Comparison of ENCODE assay signal across 9 cellular contexts in genomic region chr11:102112654-102112926, GRCh38. TPM values are rescaled to one million over a fixed set of nuclear protein-coding genes. Genes with fewer than 3 reads are reported as not detected.
DNase-seq lines count a peak whose midpoint lies in the region; ATAC-seq, FAIRE-seq and TF ChIP-seq lines count a peak whose summit lies in the region.
"Had no signal": no experiment of that assay in that cellular context is flagged by ENCODE, and none has a peak within 500 bp of the region (broad histone marks: within the 10 kb centered on the region; RNA-seq: fewer than 3 reads in every experiment).

No MANE protein-coding gene starts in this region.

- H3K9me3 ChIP-seq in HUES64 (ENCODE audit: insufficient read depth, low read depth, low read length) = no peaks in the 10 kb centered on the region
- no peaks in the 10 kb centered on the region for H3K9me3 ChIP-seq in mucosa of rectum (ENCODE audit: control insufficient read depth in 2 of 2, low read length in 2 of 2)
- no peaks in the 10 kb centered on the region for H3K9me3 ChIP-seq in tibial nerve

- DNase-seq in coronary artery (ENCODE audit: low spot score) = no peak
- no peak for DNase-seq in tibial nerve (ENCODE audit: low spot score in 2 of 2)
- no peak for DNase-seq in GM12891 (ENCODE audit: insufficient read length, low spot score)
- DNase-seq: NCI-H1048 had no signal

- TF ChIP-seq CTCF in coronary artery (IDR thresholded peaks at IDR 0.05) (no peak), tibial nerve (IDR thresholded peaks at IDR 0.05) (no peak)

- no peak for FAIRE-seq in GM12891 (lab: Jason Lieb, UNC)

- H3K9ac ChIP-seq in HUES64 (ENCODE audit: low read depth, low read length) = peak overlapping the region; percentile 97
- peak overlapping the region in 1 of 2 donors; percentile 89 for H3K9ac ChIP-seq in mucosa of rectum (ENCODE audit: low read depth in 1 of 2, low read length in 2 of 2)

- H3K4me1 ChIP-seq in HUES64 (ENCODE audit: insufficient read depth, low read length) (peaks cover 60% of the 10 kb centered on the region), mucosa of rectum (ENCODE audit: control insufficient read depth in 2 of 2, insufficient read depth in 2 of 2, low read length in 2 of 2) (peaks cover 7 to 28% of the 10 kb centered on the region in 2 donors), tibial nerve (peaks cover 0 to 61% (median 27%) of the 10 kb centered on the region in 4 donors)

- no peak for TF ChIP-seq POLR2A in tibial nerve (IDR thresholded peaks at IDR 0.05)
- no peak for TF ChIP-seq POLR2A in GM12891 (IDR thresholded peaks at IDR 0.05; ENCODE audit: low read depth, low read length)

- ATAC-seq in HG02759 (IDR thresholded peaks at IDR 0.05; ENCODE audit: unreplicated experiment) (no peak), HG02981 (IDR thresholded peaks at IDR 0.05; ENCODE audit: unreplicated experiment) (no peak)

- no peak for TF ChIP-seq EP300 in tibial nerve (IDR thresholded peaks at IDR 0.05)

- H3K27ac ChIP-seq in HUES64 (ENCODE audit: low read depth, low read length) (peak overlapping the region; percentile 100), coronary artery (peak overlapping the region; percentile 99 to 100), mucosa of rectum (ENCODE audit: low read depth in 2 of 2, low read length in 2 of 2) (peak overlapping the region; percentile 89 to 90), tibial nerve (peak overlapping the region; percentile 92 to 98 (median 94))

- WGBS in HUES64 = 17% methylated on average over 1 of the region's 3 CpGs
- WGBS in tibial nerve, 2 donors = 3 to 4% methylated on average over 3 of the region's 3 CpGs

- H3K27me3 ChIP-seq in HUES64 (ENCODE audit: insufficient read depth, low read length) (peaks cover 5% of the 10 kb centered on the region; the same call in 1 of the 2 replicates), mucosa of rectum (ENCODE audit: control insufficient read depth in 2 of 2, insufficient read depth in 2 of 2, low read length in 2 of 2) (peaks cover 0 to 3% of the 10 kb centered on the region in 2 donors), tibial nerve (no peaks in the 10 kb centered on the region)

- peak overlapping the region; percentile 90 for H3K4me3 ChIP-seq in HUES64 (ENCODE audit: low read length)
- H3K4me3 ChIP-seq in coronary artery = peak overlapping the region; percentile 98
- H3K4me3 ChIP-seq in mucosa of rectum (ENCODE audit: low read length in 2 of 2) = peak overlapping the region; percentile 81 to 90
- H3K4me3 ChIP-seq in tibial nerve = peak overlapping the region; percentile 68 to 82 (median 80)

- peaks cover 23% of the 10 kb centered on the region for H3K36me3 ChIP-seq in HUES64 (ENCODE audit: insufficient read depth, low read length)
- no peaks in the 10 kb centered on the region for H3K36me3 ChIP-seq in mucosa of rectum (ENCODE audit: control insufficient read depth in 2 of 2, insufficient read depth in 2 of 2, low read length in 2 of 2)
- H3K36me3 ChIP-seq in tibial nerve = no peaks in the 10 kb centered on the region

TF ChIP-seq in GM12891, 5 proteins besides CTCF, POLR2A, EP300 and RAD21:
- TF ChIP-seq POU2F2 (IDR thresholded peaks at IDR 0.05; ENCODE audit: low read depth, low read length) (no peak), TAF1 (IDR thresholded peaks at IDR 0.05; ENCODE audit: low read depth, low read length) (no peak), PAX5 (IDR thresholded peaks at IDR 0.05; ENCODE audit: insufficient read depth, low read length, severe bottlenecking) (no peak), POLR2AphosphoS5 (IDR thresholded peaks at IDR 0.05; ENCODE audit: low read depth, low read length) (no peak), SPI1 (IDR thresholded peaks at IDR 0.05; ENCODE audit: low read depth, low read length) (no peak)

RNA-seq across cellular contexts. Expression of gene YAP1, which starts 2.3 kb away (rescaled TPM):
- 99.2 TPM for polyA plus RNA-seq in HUES64 (2013, experiment 1 of 2)
- 111 TPM for polyA plus RNA-seq in HUES64 (2013, experiment 2 of 2)
- total RNA-seq in tibial nerve = 100 to 1,000 TPM; 130 to 203 (median 200) TPM
- polyA plus RNA-seq in GM12891 (2012; ENCODE audit: low read depth, missing spikeins) = 0.08 TPM
- total RNA-seq: T-helper 2 cell treated with Interferon-gamma antibody and Interleukin-4, amounts not matched to agents 100 ng/mL and 5 ng/mL, for 36 hours had no signal
